In genomic region chr5:912356-913091, GRCh38 we compare ENCODE assay signal across 8 cellular contexts. TPM values are rescaled to one million over a fixed set of nuclear protein-coding genes. Genes with fewer than 3 reads are reported as not detected.
A peak's percentile ranks its signal among the peaks of the same experiment; 100 is the strongest.
DNase-seq lines count a peak whose midpoint lies in the region; ATAC-seq and TF ChIP-seq lines count a peak whose summit lies in the region.

No MANE protein-coding gene starts in this region.

- no peaks in the 10 kb centered on the region for H3K9me3 Mint-ChIP-seq in central memory CD8-positive, alpha-beta T cell

- peaks cover 2% of the 10 kb centered on the region for H3K36me3 Mint-ChIP-seq in central memory CD8-positive, alpha-beta T cell (ENCODE audit: insufficient read depth)

- DNase-seq in NCI-H2196 (lab: John Stamatoyannopoulos, UW; ENCODE audit: unreplicated experiment) (peak; percentile 23), NCI-H2196 treated with DMSO at 0.1 percent for 48 hours (lab: John Stamatoyannopoulos, UW; ENCODE audit: unreplicated experiment) (no peak), WERI-Rb-1 (no peak), osteoblast (ENCODE audit: insufficient read length, low spot score, missing footprints) (peak; percentile 98), GM19240 (ENCODE audit: insufficient read length, low spot score) (no peak), NCI-H146 (lab: John Stamatoyannopoulos, UW) (no peak)
- DNase-seq in central memory CD8-positive, alpha-beta T cell (ENCODE audit: low spot score in 2 of 2), result peak; percentile 43 to 54

- H3K4me1 Mint-ChIP-seq in central memory CD8-positive, alpha-beta T cell, result no peaks in the 10 kb centered on the region

- no peaks in the 10 kb centered on the region for H4K20me1 ChIP-seq in osteoblast (ENCODE audit: insufficient read depth, low read length)

- H3K27me3 Mint-ChIP-seq in central memory CD8-positive, alpha-beta T cell, result no peaks in the 10 kb centered on the region

- H3K9me3 ChIP-seq in WERI-Rb-1 (ENCODE audit: severe bottlenecking), result no peaks in the 10 kb centered on the region
- H3K9me3 ChIP-seq in osteoblast (ENCODE audit: low read depth, low read length), result no peaks in the 10 kb centered on the region

- H3K27me3 ChIP-seq in WERI-Rb-1 (ENCODE audit: insufficient read depth, low read depth, severe bottlenecking) (no peaks in the 10 kb centered on the region), osteoblast (ENCODE audit: insufficient read depth, low read length) (no peaks in the 10 kb centered on the region)

- peak overlapping the region; percentile 49 for H3K4me3 Mint-ChIP-seq in central memory CD8-positive, alpha-beta T cell

- peak; percentile 38; the same call in 1 of the 2 replicates for TF ChIP-seq CTCF in WERI-Rb-1 (IDR thresholded peaks at IDR 0.05; ENCODE audit: low read depth, low read length)
- peak; percentile 56 for TF ChIP-seq CTCF in osteoblast (IDR thresholded peaks at IDR 0.05; ENCODE audit: extremely low read depth, low read depth, low read length)

- peak overlapping the region; percentile 64 for H3K4me2 ChIP-seq in osteoblast (ENCODE audit: insufficient read depth, low read length)

- no peak overlapping the region for H3K4me3 ChIP-seq in WERI-Rb-1 (ENCODE audit: low read depth, low read length)
- H3K4me3 ChIP-seq in osteoblast (ENCODE audit: insufficient read depth, low read length), result peak overlapping the region; percentile 35

- H3K4me1 ChIP-seq in osteoblast (ENCODE audit: insufficient read depth, low read length), result peaks cover 11% of the 10 kb centered on the region

- H3K79me2 ChIP-seq in osteoblast (ENCODE audit: insufficient read depth, low read length), result no peaks in the 10 kb centered on the region

- H3K36me3 ChIP-seq in WERI-Rb-1, result peaks cover 55% of the 10 kb centered on the region
- peaks cover 25% of the 10 kb centered on the region for H3K36me3 ChIP-seq in osteoblast (ENCODE audit: insufficient read depth, low read length)

- peak overlapping the region; percentile 76 for H3K27ac Mint-ChIP-seq in central memory CD8-positive, alpha-beta T cell (ENCODE audit: low read depth)

- peak; percentile 91 for ATAC-seq in central memory CD8-positive, alpha-beta T cell (replicated peaks; ENCODE audit: extremely low read depth, poor library complexity, severe bottlenecking)
- ATAC-seq in GM21825 (IDR thresholded peaks at IDR 0.05; ENCODE audit: unreplicated experiment), result no peak

- H3K27ac ChIP-seq in WERI-Rb-1 (no peak overlapping the region), osteoblast (ENCODE audit: low read depth, low read length) (peak overlapping the region; percentile 99)

- H2AFZ ChIP-seq in osteoblast (ENCODE audit: low read length), result no peak overlapping the region

RNA-seq across cellular contexts. Expression of gene TRIP13, which starts 19.8 kb away (rescaled TPM):
- total RNA-seq in osteoblast, result 3.8 and 4.0 TPM in 2 replicates

RNA-seq across cellular contexts. Expression of gene BRD9, which starts 19.9 kb away (rescaled TPM):
- 29.8 and 35.8 TPM in 2 replicates for total RNA-seq in osteoblast

Comparison
In these comparisons a context has a peak if more than half of its experiments do, and no peak if none do; other contexts are left out.
1. DNase-seq: peak in NCI-H2196 (single experiment), central memory CD8-positive, alpha-beta T cell (2 of 2) and osteoblast (single experiment); none in NCI-H2196 treated with DMSO at 0.1 percent for 48 hours (single experiment), WERI-Rb-1 (single experiment), GM19240 (single experiment) and NCI-H146 (single experiment).